Comparison of ENCODE assay signal across 1 cellular context in genomic region chr1:244918422-244919319, GRCh38.
A peak's percentile ranks its signal among the peaks of the same experiment; 100 is the strongest.
TF ChIP-seq lines count a peak whose summit lies in the region.

No MANE protein-coding gene starts in this region.

TF ChIP-seq in HCT116, 20 proteins besides CTCF, POLR2A, EP300 and RAD21 (continued from another document):
- TF ChIP-seq SIN3A (IDR thresholded peaks at IDR 0.05; ENCODE audit: low read depth) (peak; percentile 54; the same call in 1 of the 2 replicates), ZNF274 (IDR thresholded peaks at IDR 0.05; ENCODE audit: low read depth, low read length) (no peak), REST (IDR thresholded peaks at IDR 0.05; ENCODE audit: low read depth) (no peak), SRF (IDR thresholded peaks at IDR 0.05; ENCODE audit: low read depth) (no peak)
